ENCODE assay signal across 9 cellular contexts in genomic region chr11:118889796-118890195, GRCh38. TPM values are rescaled to one million over a fixed set of nuclear protein-coding genes. Genes with fewer than 3 reads are reported as not detected.
DNase-seq lines count a peak whose midpoint lies in the region; ATAC-seq, FAIRE-seq and TF ChIP-seq lines count a peak whose summit lies in the region.
"Had no signal": no experiment of that assay in that cellular context is flagged by ENCODE, and none has a peak within 500 bp of the region (broad histone marks: within the 10 kb centered on the region; RNA-seq: fewer than 3 reads in every experiment).

No MANE protein-coding gene starts in this region.

- no peaks in the 10 kb centered on the region for H3K27me3 ChIP-seq in esophagus muscularis mucosa
- H3K27me3 ChIP-seq in transverse colon: no peaks in the 10 kb centered on the region
- H3K27me3 ChIP-seq in SK-N-SH (ENCODE audit: insufficient read depth): no peaks in the 10 kb centered on the region

- no peaks in the 10 kb centered on the region for H3F3A ChIP-seq in SK-N-SH (replicated peaks; ENCODE audit: insufficient read depth)

- intact Hi-C loops in esophagus muscularis mucosa (cut with DNase I): no loop called here
- intact Hi-C loops in transverse colon (cut with DNase I; ENCODE audit: low total_unique reads): loop anchor here (5.0 kb wide), 1 partner anchor 197 kb away; no protein-coding TSS in a partner anchor

- ATAC-seq in activated T-cell treated with anti-CD3 and anti-CD28 coated beads, Interleukin-2, amount 50 U/mL, for 72 hours (replicated peaks in 1 of 2): no peak

- peaks cover 97% of the 10 kb centered on the region for H3K4me1 Mint-ChIP-seq in activated T-cell treated with anti-CD3 and anti-CD28 coated beads, Interleukin-2, amount 50 U/mL, for 72 hours (ENCODE audit: low read depth)

- no peak for TF ChIP-seq CTCF in esophagus muscularis mucosa (IDR thresholded peaks at IDR 0.05)
- TF ChIP-seq CTCF in transverse colon (IDR thresholded peaks at IDR 0.05): no peak
- TF ChIP-seq CTCF in SK-N-SH (IDR thresholded peaks at IDR 0.05): no peak
- TF ChIP-seq CTCF in D721Med (IDR thresholded peaks at IDR 0.05; ENCODE audit: insufficient read depth, missing control alignments): no peak

- no peaks in the 10 kb centered on the region for H3K27me3 Mint-ChIP-seq in activated T-cell treated with anti-CD3 and anti-CD28 coated beads, Interleukin-2, amount 50 U/mL, for 72 hours (ENCODE audit: low read depth)

- 71% methylated on average over 4 of the region's 5 CpGs for WGBS in esophagus muscularis mucosa
- WGBS in transverse colon (ENCODE audit: low coverage in 1 of 2), 2 donors: 68% methylated on average over 5 of the region's 5 CpGs; no CpG with 5 or more reads in 1 of the 2 donors
- WGBS in SK-N-SH (ENCODE audit: low lambda C conversion rate): 93% methylated on average over 4 of the region's 5 CpGs

- H3K9me2 ChIP-seq in SK-N-SH: no peaks in the 10 kb centered on the region

- no peak for TF ChIP-seq EP300 in esophagus muscularis mucosa (IDR thresholded peaks at IDR 0.05)
- no peak for TF ChIP-seq EP300 in transverse colon (IDR thresholded peaks at IDR 0.05; ENCODE audit: low read depth)
- TF ChIP-seq EP300 in SK-N-SH (IDR thresholded peaks at IDR 0.05; ENCODE audit: borderline replicate concordance in 1 of 2, low read depth in 1 of 2, low read length in 1 of 2): no peak

- H3K36me3 Mint-ChIP-seq in activated T-cell treated with anti-CD3 and anti-CD28 coated beads, Interleukin-2, amount 50 U/mL, for 72 hours (ENCODE audit: insufficient read depth in 2 of 2): peaks cover 3 to 15% of the 10 kb centered on the region in 2 donors

- peak overlapping the region; percentile 32 for H3K27ac Mint-ChIP-seq in activated T-cell treated with anti-CD3 and anti-CD28 coated beads, Interleukin-2, amount 50 U/mL, for 72 hours

- H3K4me1 ChIP-seq in esophagus muscularis mucosa (peaks cover 31 to 74% (median 65%) of the 10 kb centered on the region in 4 donors), transverse colon (peaks cover 0 to 37% (median 12%) of the 10 kb centered on the region in 4 donors), SK-N-SH (ENCODE audit: control insufficient read depth in 1 of 2, insufficient read depth in 2 of 2, low read depth in 1 of 2, low read length in 1 of 2) (peaks cover 0 to 14% of the 10 kb centered on the region in 2 experiments; a peak in 2 of 4 replicates)

- H3K4me3 ChIP-seq in esophagus muscularis mucosa (no peak overlapping the region), transverse colon (no peak overlapping the region), SK-N-SH (ENCODE audit: low read depth in 2 of 2, low read length in 1 of 2) (no peak overlapping the region)

- H3K27ac ChIP-seq in esophagus muscularis mucosa (replicated peaks in 1 of 4) (peak overlapping the region; percentile 80 to 89 (median 81)), transverse colon (peak overlapping the region in 3 of 4 donors; percentile 70 to 84 (median 74)), SK-N-SH (ENCODE audit: low read depth in 2 of 2, low read length in 1 of 2) (no peak overlapping the region)

- H3K9ac ChIP-seq in SK-N-SH: no peak overlapping the region

- H3K4me3 Mint-ChIP-seq in activated T-cell treated with anti-CD3 and anti-CD28 coated beads, Interleukin-2, amount 50 U/mL, for 72 hours: peak overlapping the region; percentile 23 to 28

- TF ChIP-seq RAD21 in SK-N-SH (IDR thresholded peaks at IDR 0.05; ENCODE audit: low read length): no peak

- in situ Hi-C loops in transverse colon (cut with MboI; ENCODE audit: low pct_ligation_motif_present in 1 of 4, low pct_unique_long_range_greater_than_20kb in 1 of 4, low sequenced_read_pairs in 3 of 4): no loop called here

- CTCF ChIA-PET in SK-N-SH (lab: Yijun Ruan, JAX): no interaction called here

- TF ChIP-seq POLR2A in esophagus muscularis mucosa (IDR thresholded peaks at IDR 0.05; ENCODE audit: low read depth) (no peak), transverse colon (IDR thresholded peaks at IDR 0.05) (no peak)

- no peaks in the 10 kb centered on the region for H3K9me3 Mint-ChIP-seq in activated T-cell treated with anti-CD3 and anti-CD28 coated beads, Interleukin-2, amount 50 U/mL, for 72 hours

- no peak for DNase-seq in activated T-cell treated with anti-CD3 and anti-CD28 coated beads, Interleukin-2, amount 50 U/mL, for 72 hours
- no peak for DNase-seq in activated T-cell treated with anti-CD3 and anti-CD28 coated beads for 4 hours
- no peak for DNase-seq in esophagus muscularis mucosa (ENCODE audit: extremely low spot score)
- peak; percentile 43 for DNase-seq in mucosa of gallbladder (ENCODE audit: low spot score)
- no peak for DNase-seq in transverse colon
- no peak for DNase-seq in SK-N-SH
- no peak for DNase-seq in D721Med (ENCODE audit: insufficient read length, low spot score)
- DNase-seq in COLO668 (lab: John Stamatoyannopoulos, UW; ENCODE audit: unreplicated experiment): no peak

- no peaks in the 10 kb centered on the region for H4K20me1 ChIP-seq in SK-N-SH (ENCODE audit: insufficient read depth)

- POLR2A ChIA-PET in SK-N-SH (lab: Yijun Ruan, JAX): no interaction called here

- H3K36me3 ChIP-seq in esophagus muscularis mucosa (peaks cover 0 to 6% (median 3%) of the 10 kb centered on the region in 4 donors), transverse colon (no peaks in the 10 kb centered on the region), SK-N-SH (replicated peaks in 1 of 2; ENCODE audit: control insufficient read depth in 1 of 2, insufficient read depth in 2 of 2, low read length in 1 of 2) (no peaks in the 10 kb centered on the region)

- H3K9me3 ChIP-seq in esophagus muscularis mucosa (no peaks in the 10 kb centered on the region), transverse colon (no peaks in the 10 kb centered on the region), SK-N-SH (no peaks in the 10 kb centered on the region)

- no peak overlapping the region for H2AFZ ChIP-seq in SK-N-SH (ENCODE audit: low read depth)

- H3K4me2 ChIP-seq in SK-N-SH: no peak overlapping the region

- no peak for FAIRE-seq in D721Med (lab: Jason Lieb, UNC)

- no peaks in the 10 kb centered on the region for H3K79me2 ChIP-seq in SK-N-SH (ENCODE audit: insufficient read depth)

TF ChIP-seq in SK-N-SH, 30 proteins besides CTCF, POLR2A, EP300 and RAD21 (continues in another document):
- TF ChIP-seq GATA2 (CRISPR knock-in tag; IDR thresholded peaks at IDR 0.05) (no peak), GABPA (IDR thresholded peaks at IDR 0.05; ENCODE audit: low read depth) (no peak), REST (IDR thresholded peaks at IDR 0.05; ENCODE audit: low read depth, low read length) (no peak), MAX (IDR thresholded peaks at IDR 0.05; ENCODE audit: low read depth) (no peak), PBX3 (IDR thresholded peaks at IDR 0.05) (no peak), RCOR1 (IDR thresholded peaks at IDR 0.05; ENCODE audit: low read length) (no peak)

RNA-seq across cellular contexts. Expression of gene CXCR5, which starts 6.1 kb away (rescaled TPM):
- total RNA-seq in activated T-cell treated with anti-CD3 and anti-CD28 coated beads, Interleukin-2, amount 50 U/mL, for 72 hours: 10 to 100 TPM; 16.9 to 20.3 TPM
- total RNA-seq in esophagus muscularis mucosa: under 1 TPM in 1 of 4 donors, not detected in 3; 0.17 TPM
- 0.06 TPM for total RNA-seq in mucosa of gallbladder
- total RNA-seq in transverse colon: 1 to 10 TPM in 2 of 4 donors, not detected in 2; 2.5 to 4.1 TPM
- polyA plus RNA-seq in SK-N-SH (2012; rRNA removed): 0.02 TPM in 1 of 2 replicates, not detected in the other
- not detected in 2 replicates for polyA plus RNA-seq in SK-N-SH (2012; cell fraction: cytosol; rRNA removed)
- not detected in 2 replicates for polyA plus RNA-seq in SK-N-SH (2012; cell fraction: nucleus; rRNA removed)
- total RNA-seq: urinary bladder had no signal

RNA-seq across cellular contexts. Expression of gene BCL9L, which starts 35.9 kb away (rescaled TPM):
- 10 to 100 TPM; 33.5 to 34.5 TPM for total RNA-seq in activated T-cell treated with anti-CD3 and anti-CD28 coated beads, Interleukin-2, amount 50 U/mL, for 72 hours
- total RNA-seq in esophagus muscularis mucosa (10 to 100 TPM; 19.1 to 66.2 (median 42.7) TPM), mucosa of gallbladder (107 TPM), transverse colon (10 to 100 TPM; 15.9 to 23.9 (median 18.5) TPM)
- 4.5 and 12.1 TPM in 2 replicates for polyA plus RNA-seq in SK-N-SH (2012; rRNA removed)
- 4.6 and 8.6 TPM in 2 replicates for polyA plus RNA-seq in SK-N-SH (2012; cell fraction: cytosol; rRNA removed)
- 21.7 and 24.0 TPM in 2 replicates for polyA plus RNA-seq in SK-N-SH (2012; cell fraction: nucleus; rRNA removed)

Comparison
In these comparisons a context has a peak if more than half of its experiments do, and no peak if none do; other contexts are left out.
1. H3K27ac ChIP-seq: peak in esophagus muscularis mucosa (4 of 4) and transverse colon (3 of 4); none in SK-N-SH (0 of 2).